In genomic region chr17:3887394-3887793, GRCh38 we compare ENCODE assay signal across 12 cellular contexts. TPM values are rescaled to one million over a fixed set of nuclear protein-coding genes. Genes with fewer than 3 reads are reported as not detected.
A peak's percentile ranks its signal among the peaks of the same experiment; 100 is the strongest.
DNase-seq lines count a peak whose midpoint lies in the region; ATAC-seq and TF ChIP-seq lines count a peak whose summit lies in the region.
"Had no signal": no experiment of that assay in that cellular context is flagged by ENCODE, and none has a peak within 500 bp of the region (broad histone marks: within the 10 kb centered on the region; RNA-seq: fewer than 3 reads in every experiment).

No MANE protein-coding gene starts in this region.

- no peaks in the 10 kb centered on the region for H3K9me3 Mint-ChIP-seq in natural killer cell treated with Interleukin-12 subunit alpha and Interleukin-12 subunit beta and Interleukin-15 and Interleukin-18, amount 100 ng/mL, for 72 hours

- TF ChIP-seq POLR2A in IMR-90 (IDR thresholded peaks at IDR 0.05; ENCODE audit: low read depth, low read length) (no peak), breast epithelium (IDR thresholded peaks at IDR 0.05) (no peak)

- POLR2A ChIA-PET in IMR-90 (lab: Charles Lee; ENCODE audit: unreplicated experiment), result no interaction called here

- H3K36me3 ChIP-seq in ACC112 (ENCODE audit: insufficient read depth, low read length) (peaks cover 7% of the 10 kb centered on the region; the same call in 1 of the 2 replicates), IMR-90 (ENCODE audit: control insufficient read depth, insufficient read depth, low read length) (peaks cover 4% of the 10 kb centered on the region; the same call in 1 of the 2 replicates), breast epithelium (no peaks in the 10 kb centered on the region), SJCRH30 (no peaks in the 10 kb centered on the region), brain microvascular endothelial cell (replicated peaks) (peaks cover 4% of the 10 kb centered on the region)
- H3K36me3 ChIP-seq: pancreas had no signal

- TF ChIP-seq RAD21 in IMR-90 (IDR thresholded peaks at IDR 0.05; ENCODE audit: low read length), result no peak

- ATAC-seq in IMR-90 (ENCODE audit: low read depth) (no peak), GM18907 (IDR thresholded peaks at IDR 0.05; ENCODE audit: unreplicated experiment) (no peak)
- no peak for ATAC-seq in natural killer cell treated with Interleukin-12 subunit alpha and Interleukin-12 subunit beta and Interleukin-15 and Interleukin-18, amount 100 ng/mL, for 72 hours

- H4K8ac ChIP-seq in IMR-90 (ENCODE audit: low read depth in 2 of 2, low read length in 2 of 2), result 0 out of 4 replicates have a peak overlapping the region, but pooled peaks of 1 of the 2 experiments have one; percentile 9

- H3K4me3 Mint-ChIP-seq in natural killer cell treated with Interleukin-12 subunit alpha and Interleukin-12 subunit beta and Interleukin-15 and Interleukin-18, amount 100 ng/mL, for 72 hours, result peak overlapping the region; percentile 38

- no peak overlapping the region for H3K23ac ChIP-seq in IMR-90 (ENCODE audit: low read depth, low read length)

- no TSS peak for BruUV-seq in IMR-90 (replicated peaks; lab: Mats Ljungman, UMichigan)

- H3K9me3 ChIP-seq in IMR-90 (ENCODE audit: control insufficient read depth, insufficient read depth, low read length) (no peaks in the 10 kb centered on the region), breast epithelium (no peaks in the 10 kb centered on the region), SJCRH30 (replicated peaks) (no peaks in the 10 kb centered on the region)
- H3K9me3 ChIP-seq: pancreas had no signal

- H2AFZ ChIP-seq in ACC112 (ENCODE audit: low read length, unreplicated experiment) (no peak overlapping the region), IMR-90 (replicated peaks; ENCODE audit: low read length, poor library complexity) (no peak overlapping the region)

- CTCF ChIA-PET in IMR-90 (lab: Yijun Ruan, JAX), result no interaction called here

- H3K14ac ChIP-seq in IMR-90 (replicated peaks; ENCODE audit: low read depth, low read length), result no peak overlapping the region

- no peak overlapping the region; the same call in 2 of the 3 replicates for H2BK15ac ChIP-seq in IMR-90 (ENCODE audit: low read depth, low read length)

- H3K4ac ChIP-seq in IMR-90 (ENCODE audit: low read depth, low read length), result 0 out of 2 replicates have a peak overlapping the region, but pooled peaks have one; percentile 81

- H3K9me1 ChIP-seq in IMR-90 (ENCODE audit: insufficient read depth, low read length), result peaks cover 15% of the 10 kb centered on the region

- peaks cover 14 to 29% of the 10 kb centered on the region in 2 donors for H3K4me1 Mint-ChIP-seq in natural killer cell treated with Interleukin-12 subunit alpha and Interleukin-12 subunit beta and Interleukin-15 and Interleukin-18, amount 100 ng/mL, for 72 hours (ENCODE audit: low read depth in 2 of 2)

- H4K5ac ChIP-seq in IMR-90 (ENCODE audit: low read depth, low read length), result no peak overlapping the region

- DNase-seq in IMR-90 (no peak), breast epithelium (ENCODE audit: low spot score in 2 of 2) (no peak), SJCRH30 (no peak), brain microvascular endothelial cell (no peak), SHP77 treated with DMSO at 0.1 percent for 48 hours (lab: John Stamatoyannopoulos, UW) (no peak)
- no peak for DNase-seq in natural killer cell treated with Interleukin-12 subunit alpha and Interleukin-12 subunit beta and Interleukin-15 and Interleukin-18, amount 100 ng/mL, for 72 hours (ENCODE audit: low spot score)
- DNase-seq: NCI-H1436 treated with DMSO at 0.1 percent for 48 hours, OCI-M1 had no signal

- H3K36me3 Mint-ChIP-seq in natural killer cell treated with Interleukin-12 subunit alpha and Interleukin-12 subunit beta and Interleukin-15 and Interleukin-18, amount 100 ng/mL, for 72 hours, result no peaks in the 10 kb centered on the region

- dilution Hi-C loops in IMR-90 (cut with HindIII; ENCODE audit: low sequenced_read_pairs, unreplicated experiment), result no loop called here

- H3K4me2 ChIP-seq in IMR-90 (ENCODE audit: low read depth, low read length), result no peak overlapping the region

- 100% methylated on average over 1 of the region's 2 CpGs; no CpG with 5 or more reads in 1 of the 2 experiments for WGBS in IMR-90 (ENCODE audit: extremely low coverage in 2 of 2, insufficient read length in 1 of 2), 2 experiments

- H4K91ac ChIP-seq in IMR-90 (ENCODE audit: insufficient read depth, low read depth, low read length), result peak overlapping the region; percentile 81; the same call in 1 of the 2 replicates

- H3K27ac ChIP-seq in ACC112 (ENCODE audit: low read depth, low read length), result peak overlapping the region; percentile 90
- no peak overlapping the region for H3K27ac ChIP-seq in IMR-90 (ENCODE audit: insufficient read depth, low read length)
- peak overlapping the region; percentile 87 to 92 for H3K27ac ChIP-seq in breast epithelium
- no peak overlapping the region for H3K27ac ChIP-seq in SJCRH30
- no peak overlapping the region for H3K27ac ChIP-seq in brain microvascular endothelial cell

- H3K4me3 ChIP-seq in ACC112 (ENCODE audit: low read depth, low read length), result no peak overlapping the region
- H3K4me3 ChIP-seq in IMR-90 (ENCODE audit: insufficient read depth, low read depth, low read length), result no peak overlapping the region
- H3K4me3 ChIP-seq in breast epithelium, result no peak overlapping the region
- no peak overlapping the region for H3K4me3 ChIP-seq in SJCRH30
- no peak overlapping the region for H3K4me3 ChIP-seq in brain microvascular endothelial cell (ENCODE audit: low read depth, low read length)
- H3K4me3 ChIP-seq: pancreas had no signal

- H3K4me1 ChIP-seq in ACC112 (ENCODE audit: control insufficient read depth, insufficient read depth, low read length, unreplicated experiment), result peaks cover 61% of the 10 kb centered on the region
- peaks cover 46% of the 10 kb centered on the region for H3K4me1 ChIP-seq in IMR-90 (ENCODE audit: control insufficient read depth, insufficient read depth, low read length)
- peaks cover 14 to 27% of the 10 kb centered on the region in 2 donors for H3K4me1 ChIP-seq in breast epithelium
- H3K4me1 ChIP-seq in SJCRH30, result peaks cover 24% of the 10 kb centered on the region

- H2BK120ac ChIP-seq in IMR-90 (ENCODE audit: low read depth, low read length), result no peak overlapping the region

- TF ChIP-seq CTCF in IMR-90 (conservative IDR thresholded peaks at IDR 0.05; ENCODE audit: low read depth, low read length), result no peak
- TF ChIP-seq CTCF in breast epithelium (IDR thresholded peaks at IDR 0.05), result no peak
- no peak for TF ChIP-seq CTCF in brain microvascular endothelial cell (IDR thresholded peaks at IDR 0.05; ENCODE audit: low read depth, low read length, missing control alignments)

- no peaks in the 10 kb centered on the region for H3K27me3 ChIP-seq in ACC112 (ENCODE audit: insufficient read depth, low read length)
- H3K27me3 ChIP-seq in IMR-90 (ENCODE audit: control insufficient read depth, insufficient read depth, low read length), result no peaks in the 10 kb centered on the region
- H3K27me3 ChIP-seq in breast epithelium, result no peaks in the 10 kb centered on the region
- H3K27me3 ChIP-seq in SJCRH30, result no peaks in the 10 kb centered on the region
- no peaks in the 10 kb centered on the region for H3K27me3 ChIP-seq in brain microvascular endothelial cell (replicated peaks)
- H3K27me3 ChIP-seq: pancreas had no signal

- H3K9ac ChIP-seq in IMR-90 (ENCODE audit: low read depth, low read length), result no peak overlapping the region

- H2BK20ac ChIP-seq in IMR-90 (ENCODE audit: low read depth, low read length), result no peak overlapping the region

- peak overlapping the region; percentile 22 for H2AK5ac ChIP-seq in IMR-90 (ENCODE audit: low read depth, low read length)

- intact Hi-C loops in IMR-90 (cut with micrococcal nuclease), result no loop called here
- intact Hi-C loops in breast epithelium (cut with DNase I; ENCODE audit: low total_unique reads), result no loop called here

- peak overlapping the region; percentile 96 for H2AK9ac ChIP-seq in IMR-90 (replicated peaks; ENCODE audit: low read depth, low read length, poor library complexity)

- H3K27me3 Mint-ChIP-seq in natural killer cell treated with Interleukin-12 subunit alpha and Interleukin-12 subunit beta and Interleukin-15 and Interleukin-18, amount 100 ng/mL, for 72 hours, result no peaks in the 10 kb centered on the region

- H3K79me1 ChIP-seq in IMR-90 (ENCODE audit: low read depth in 1 of 2, low read length in 2 of 2), result peaks cover 14 to 56% of the 10 kb centered on the region in 2 experiments; a peak in 3 of 4 replicates

- H4K20me1 ChIP-seq in IMR-90 (ENCODE audit: insufficient read depth, low read length), result peaks cover 6% of the 10 kb centered on the region; the same call in 1 of the 2 replicates

- H3K56ac ChIP-seq in IMR-90 (ENCODE audit: extremely low read depth, insufficient read depth, low read length), result no peak overlapping the region

- in situ Hi-C loops in IMR-90 (cut with MboI; ENCODE audit: low sequenced_read_pairs) (no loop called here), brain microvascular endothelial cell (cut with HindIII; ENCODE audit: low pct_ligation_motif_present, low sequenced_read_pairs) (no loop called here)

- peak overlapping the region; percentile 68 to 73 for H3K27ac Mint-ChIP-seq in natural killer cell treated with Interleukin-12 subunit alpha and Interleukin-12 subunit beta and Interleukin-15 and Interleukin-18, amount 100 ng/mL, for 72 hours

- H2BK5ac ChIP-seq in IMR-90 (ENCODE audit: low read depth, low read length, poor library complexity, severe bottlenecking), result peak overlapping the region; percentile 86

- peaks cover 10% of the 10 kb centered on the region for H3K79me2 ChIP-seq in ACC112 (ENCODE audit: control insufficient read depth, insufficient read depth, low read length, unreplicated experiment)

- no peak overlapping the region for H3K18ac ChIP-seq in IMR-90 (ENCODE audit: low read depth, low read length)

RNA-seq across cellular contexts. Expression of gene CAMKK1, which starts 5.5 kb away (rescaled TPM):
- 4.1 and 4.2 TPM in 2 replicates for total RNA-seq in IMR-90 (2012; rRNA removed)
- 7.7 and 8.2 TPM in 2 replicates for polyA plus RNA-seq in IMR-90 (2012; rRNA removed)
- 4.6 and 6.1 TPM in 2 replicates for polyA plus RNA-seq in IMR-90 (2012; cell fraction: cytosol; rRNA removed)
- 18.8 and 32.0 TPM in 2 replicates for polyA plus RNA-seq in IMR-90 (2012; cell fraction: nucleus; rRNA removed; ENCODE audit: low replicate concordance)
- total RNA-seq in breast epithelium, result 1 to 10 TPM; 3.0 to 7.8 (median 6.9) TPM
- total RNA-seq in natural killer cell treated with Interleukin-12 subunit alpha and Interleukin-12 subunit beta and Interleukin-15 and Interleukin-18, amount 100 ng/mL, for 72 hours, result 1 to 10 TPM; 1.5 to 3.3 TPM
- 3.4 TPM in 2 replicates for total RNA-seq in SJCRH30 (2014; rRNA removed; shearing (Covaris generic))

RNA-seq across cellular contexts. Expression of gene P2RX1, which starts 28.9 kb away (rescaled TPM):
- total RNA-seq in IMR-90 (2012; rRNA removed) (not detected in 2 replicates), breast epithelium (1 to 10 TPM; 1.2 to 3.5 (median 2.0) TPM)
- not detected in 2 replicates for polyA plus RNA-seq in IMR-90 (2012; rRNA removed)
- polyA plus RNA-seq in IMR-90 (2012; cell fraction: cytosol; rRNA removed), result not detected in 2 replicates
- polyA plus RNA-seq in IMR-90 (2012; cell fraction: nucleus; rRNA removed; ENCODE audit: low replicate concordance), result 0.09 and 0.10 TPM in 2 replicates
- total RNA-seq in natural killer cell treated with Interleukin-12 subunit alpha and Interleukin-12 subunit beta and Interleukin-15 and Interleukin-18, amount 100 ng/mL, for 72 hours, result 1 to 10 TPM; 3.9 TPM
- 0.06 TPM in 1 of 2 replicates, not detected in the other for total RNA-seq in SJCRH30 (2014; rRNA removed; shearing (Covaris generic))
- total RNA-seq: activated CD8-positive, alpha-beta memory T cell treated with anti-CD3 and anti-CD28 coated beads for 36 hours had no signal

RNA-seq across cellular contexts. Expression of gene NCBP3, which starts 41.3 kb away (rescaled TPM):
- total RNA-seq in IMR-90 (2012; rRNA removed) (10.8 and 15.6 TPM in 2 replicates), breast epithelium (10 to 100 TPM; 21.6 to 34.1 (median 25.9) TPM)
- polyA plus RNA-seq in IMR-90 (2012; rRNA removed), result 13.5 and 21.0 TPM in 2 replicates
- 2.5 and 4.0 TPM in 2 replicates for polyA plus RNA-seq in IMR-90 (2012; cell fraction: cytosol; rRNA removed)
- 10.1 and 46.4 TPM in 2 replicates for polyA plus RNA-seq in IMR-90 (2012; cell fraction: nucleus; rRNA removed; ENCODE audit: low replicate concordance)
- total RNA-seq in natural killer cell treated with Interleukin-12 subunit alpha and Interleukin-12 subunit beta and Interleukin-15 and Interleukin-18, amount 100 ng/mL, for 72 hours, result 10 to 100 TPM; 52.4 to 71.9 TPM
- total RNA-seq in SJCRH30 (2014; rRNA removed; shearing (Covaris generic)), result 23.3 and 25.4 TPM in 2 replicates

Comparison
In these comparisons a context has a peak if more than half of its experiments do, and no peak if none do; other contexts are left out.
1. H3K27ac ChIP-seq: peak in ACC112 (single experiment) and breast epithelium (2 of 2); none in IMR-90 (single experiment), SJCRH30 (single experiment) and brain microvascular endothelial cell (single experiment).